Comparison of ENCODE assay signal across 27 cellular contexts in the genomic region with DNA sequence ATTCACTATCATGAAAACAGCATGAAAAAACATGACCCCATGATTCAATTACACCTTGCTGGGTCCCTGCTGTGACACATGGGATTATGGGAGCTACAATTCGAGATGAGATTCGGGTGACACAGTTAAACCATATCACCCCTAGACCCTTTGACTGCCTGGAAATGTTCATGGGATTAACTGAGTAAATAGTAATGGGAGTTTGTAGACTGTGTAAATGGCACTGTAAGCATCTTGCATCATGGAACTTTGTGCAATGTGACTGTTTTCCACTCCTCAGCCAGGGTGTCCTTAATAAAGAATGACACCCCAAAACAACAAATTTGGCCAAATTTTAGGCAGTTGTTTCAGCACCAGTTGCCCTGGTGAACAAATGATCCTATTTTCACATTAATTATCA. TPM values are rescaled to one million over a fixed set of nuclear protein-coding genes. Genes with fewer than 3 reads are reported as not detected.
DNase-seq lines count a peak whose midpoint lies in the region; ATAC-seq and TF ChIP-seq lines count a peak whose summit lies in the region.
"Had no signal": no experiment of that assay in that cellular context is flagged by ENCODE, and none has a peak within 500 bp of the region (broad histone marks: within the 10 kb centered on the region; RNA-seq: fewer than 3 reads in every experiment).

No MANE protein-coding gene starts in this region.

- H3K27ac ChIP-seq in liver (ENCODE audit: low read depth in 1 of 2, low read length in 2 of 2) = peak overlapping the region; percentile 65 to 81
- H3K27ac ChIP-seq: BLaER1 had no signal

- H3K4me1 ChIP-seq in liver (ENCODE audit: control insufficient read depth in 4 of 4, insufficient read depth in 4 of 4, low read length in 3 of 4) = peaks cover 5 to 45% (median 33%) of the 10 kb centered on the region in 4 donors
- H3K4me1 ChIP-seq: BE2C, BLaER1 had no signal

- no peak for TF ChIP-seq CTCF in liver (IDR thresholded peaks at IDR 0.05; ENCODE audit: low read depth, low read length, missing input control)

- ATAC-seq in left lobe of liver = peak; percentile 30
- no peak for ATAC-seq in GM21423 (IDR thresholded peaks at IDR 0.05; ENCODE audit: unreplicated experiment)
- ATAC-seq: GM12878 had no signal

- no peak for TF ChIP-seq RAD21 in liver (IDR thresholded peaks at IDR 0.05)

- no peaks in the 10 kb centered on the region for H3K27me3 ChIP-seq in liver (ENCODE audit: control insufficient read depth in 4 of 4, insufficient read depth in 4 of 4, low read length in 3 of 4)
- H3K27me3 ChIP-seq: BE2C, BLaER1 had no signal

- no peaks in the 10 kb centered on the region for H3K9me3 ChIP-seq in liver (ENCODE audit: control insufficient read depth in 4 of 4, low read length in 3 of 4)
- H3K9me3 ChIP-seq: BE2C, BLaER1 had no signal

- H3K36me3 ChIP-seq in liver (ENCODE audit: control insufficient read depth in 4 of 4, insufficient read depth in 3 of 4, low read depth in 1 of 4, low read length in 3 of 4) = no peaks in the 10 kb centered on the region
- H3K36me3 ChIP-seq: BE2C, BLaER1 had no signal

- H3K9ac ChIP-seq in liver (ENCODE audit: low read depth in 1 of 2, low read length in 2 of 2) = no peak overlapping the region
- H3K9ac ChIP-seq: BLaER1 had no signal

- no peak for DNase-seq in left lobe of liver (ENCODE audit: low spot score)
- no peak for DNase-seq in activated effector memory CD4-positive, alpha-beta T cell treated with anti-CD3 and anti-CD28 coated beads, Interleukin-2, amount 50 U/mL, for 16 hours
- DNase-seq in globus pallidus (ENCODE audit: low spot score) = no peak
- DNase-seq: 8988T; ACHN; BE2C; C1 segment of cervical spinal cord; CD4-positive, alpha-beta memory T cell; CD4-positive, CD25-positive, alpha-beta regulatory T cell; CD8-positive, alpha-beta memory T cell; COR-L47; DMS 273 treated with DMSO at 0.1 percent for 48 hours; DMS153; DMS53; DMS79; DND-41; EL; GDM1 had no signal

- 26% methylated on average over 2 of the region's 2 CpGs for WGBS in liver

- H3K4me3 ChIP-seq in liver (ENCODE audit: low read depth in 1 of 3, low read length in 3 of 3) = no peak overlapping the region
- H3K4me3 ChIP-seq: BLaER1, GM12878 had no signal

TF ChIP-seq in liver, 16 proteins besides CTCF, POLR2A, EP300 and RAD21:
- TF ChIP-seq HNF4A (conservative IDR thresholded peaks at IDR 0.05) (peak; percentile 61 to 65), SP1 (IDR thresholded peaks at IDR 0.05) (peak; percentile 63), RXRA (IDR thresholded peaks at IDR 0.05) (peak; percentile 69 to 74), GABPA (IDR thresholded peaks at IDR 0.05 in 1 of 2, conservative IDR thresholded peaks at IDR 0.05 in 1 of 2) (peak in 1 of 2 donors; percentile 26), EGR1 (IDR thresholded peaks at IDR 0.05; ENCODE audit: low read depth in 2 of 2) (peak in 1 of 2 donors; percentile 87), NR2F2 (IDR thresholded peaks at IDR 0.05) (no peak), HNF4G (IDR thresholded peaks at IDR 0.05) (peak; percentile 8), YY1 (IDR thresholded peaks at IDR 0.05) (peak; percentile 28), FOXA2 (IDR thresholded peaks at IDR 0.05) (peak; percentile 95), JUND (IDR thresholded peaks at IDR 0.05) (peak in 1 of 2 donors; percentile 34), TAF1 (conservative IDR thresholded peaks at IDR 0.05) (no peak), FOXA1 (IDR thresholded peaks at IDR 0.05) (peak; percentile 94)
- TF ChIP-seq, protein P1, sequence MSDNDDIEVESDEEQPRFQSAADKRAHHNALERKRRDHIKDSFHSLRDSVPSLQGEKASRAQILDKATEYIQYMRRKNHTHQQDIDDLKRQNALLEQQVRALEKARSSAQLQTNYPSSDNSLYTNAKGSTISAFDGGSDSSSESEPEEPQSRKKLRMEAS (IDR thresholded peaks at IDR 0.05) = no peak
- TF ChIP-seq, protein P2, sequence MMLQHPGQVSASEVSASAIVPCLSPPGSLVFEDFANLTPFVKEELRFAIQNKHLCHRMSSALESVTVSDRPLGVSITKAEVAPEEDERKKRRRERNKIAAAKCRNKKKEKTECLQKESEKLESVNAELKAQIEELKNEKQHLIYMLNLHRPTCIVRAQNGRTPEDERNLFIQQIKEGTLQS (IDR thresholded peaks at IDR 0.05) = peak; percentile 89
- TF ChIP-seq, protein P3, sequence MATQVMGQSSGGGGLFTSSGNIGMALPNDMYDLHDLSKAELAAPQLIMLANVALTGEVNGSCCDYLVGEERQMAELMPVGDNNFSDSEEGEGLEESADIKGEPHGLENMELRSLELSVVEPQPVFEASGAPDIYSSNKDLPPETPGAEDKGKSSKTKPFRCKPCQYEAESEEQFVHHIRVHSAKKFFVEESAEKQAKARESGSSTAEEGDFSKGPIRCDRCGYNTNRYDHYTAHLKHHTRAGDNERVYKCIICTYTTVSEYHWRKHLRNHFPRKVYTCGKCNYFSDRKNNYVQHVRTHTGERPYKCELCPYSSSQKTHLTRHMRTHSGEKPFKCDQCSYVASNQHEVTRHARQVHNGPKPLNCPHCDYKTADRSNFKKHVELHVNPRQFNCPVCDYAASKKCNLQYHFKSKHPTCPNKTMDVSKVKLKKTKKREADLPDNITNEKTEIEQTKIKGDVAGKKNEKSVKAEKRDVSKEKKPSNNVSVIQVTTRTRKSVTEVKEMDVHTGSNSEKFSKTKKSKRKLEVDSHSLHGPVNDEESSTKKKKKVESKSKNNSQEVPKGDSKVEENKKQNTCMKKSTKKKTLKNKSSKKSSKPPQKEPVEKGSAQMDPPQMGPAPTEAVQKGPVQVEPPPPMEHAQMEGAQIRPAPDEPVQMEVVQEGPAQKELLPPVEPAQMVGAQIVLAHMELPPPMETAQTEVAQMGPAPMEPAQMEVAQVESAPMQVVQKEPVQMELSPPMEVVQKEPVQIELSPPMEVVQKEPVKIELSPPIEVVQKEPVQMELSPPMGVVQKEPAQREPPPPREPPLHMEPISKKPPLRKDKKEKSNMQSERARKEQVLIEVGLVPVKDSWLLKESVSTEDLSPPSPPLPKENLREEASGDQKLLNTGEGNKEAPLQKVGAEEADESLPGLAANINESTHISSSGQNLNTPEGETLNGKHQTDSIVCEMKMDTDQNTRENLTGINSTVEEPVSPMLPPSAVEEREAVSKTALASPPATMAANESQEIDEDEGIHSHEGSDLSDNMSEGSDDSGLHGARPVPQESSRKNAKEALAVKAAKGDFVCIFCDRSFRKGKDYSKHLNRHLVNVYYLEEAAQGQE (IDR thresholded peaks at IDR 0.05) = peak; percentile 54
- TF ChIP-seq, protein P4, sequence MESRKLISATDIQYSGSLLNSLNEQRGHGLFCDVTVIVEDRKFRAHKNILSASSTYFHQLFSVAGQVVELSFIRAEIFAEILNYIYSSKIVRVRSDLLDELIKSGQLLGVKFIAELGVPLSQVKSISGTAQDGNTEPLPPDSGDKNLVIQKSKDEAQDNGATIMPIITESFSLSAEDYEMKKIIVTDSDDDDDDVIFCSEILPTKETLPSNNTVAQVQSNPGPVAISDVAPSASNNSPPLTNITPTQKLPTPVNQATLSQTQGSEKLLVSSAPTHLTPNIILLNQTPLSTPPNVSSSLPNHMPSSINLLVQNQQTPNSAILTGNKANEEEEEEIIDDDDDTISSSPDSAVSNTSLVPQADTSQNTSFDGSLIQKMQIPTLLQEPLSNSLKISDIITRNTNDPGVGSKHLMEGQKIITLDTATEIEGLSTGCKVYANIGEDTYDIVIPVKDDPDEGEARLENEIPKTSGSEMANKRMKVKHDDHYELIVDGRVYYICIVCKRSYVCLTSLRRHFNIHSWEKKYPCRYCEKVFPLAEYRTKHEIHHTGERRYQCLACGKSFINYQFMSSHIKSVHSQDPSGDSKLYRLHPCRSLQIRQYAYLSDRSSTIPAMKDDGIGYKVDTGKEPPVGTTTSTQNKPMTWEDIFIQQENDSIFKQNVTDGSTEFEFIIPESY (IDR thresholded peaks at IDR 0.05) = peak; percentile 49

RNA-seq across cellular contexts. Expression of a gene that starts 7.9 kb away (rescaled TPM):
- total RNA-seq in left lobe of liver = 33.5 TPM
- 10 to 100 TPM; 28.4 to 35.3 TPM for total RNA-seq in liver
- polyA plus RNA-seq in liver = 10 to 100 TPM in 1 of 2 donors, 1 to 10 TPM in 1; 3.3 to 13.3 TPM
- total RNA-seq: A673; CD4-positive, alpha-beta memory T cell; CD4-positive, CD25-positive, alpha-beta regulatory T cell; CD8-positive, alpha-beta memory T cell; Daoy; G401; GM12878 had no signal
- polyA plus RNA-seq: AG04450; CD14-positive monocyte; CD4-positive, alpha-beta memory T cell; CD4-positive, CD25-positive, alpha-beta regulatory T cell; CD8-positive, alpha-beta memory T cell; GM12878 had no signal
